Comparison of ENCODE assay signal across 1 cellular context in the genomic region with DNA sequence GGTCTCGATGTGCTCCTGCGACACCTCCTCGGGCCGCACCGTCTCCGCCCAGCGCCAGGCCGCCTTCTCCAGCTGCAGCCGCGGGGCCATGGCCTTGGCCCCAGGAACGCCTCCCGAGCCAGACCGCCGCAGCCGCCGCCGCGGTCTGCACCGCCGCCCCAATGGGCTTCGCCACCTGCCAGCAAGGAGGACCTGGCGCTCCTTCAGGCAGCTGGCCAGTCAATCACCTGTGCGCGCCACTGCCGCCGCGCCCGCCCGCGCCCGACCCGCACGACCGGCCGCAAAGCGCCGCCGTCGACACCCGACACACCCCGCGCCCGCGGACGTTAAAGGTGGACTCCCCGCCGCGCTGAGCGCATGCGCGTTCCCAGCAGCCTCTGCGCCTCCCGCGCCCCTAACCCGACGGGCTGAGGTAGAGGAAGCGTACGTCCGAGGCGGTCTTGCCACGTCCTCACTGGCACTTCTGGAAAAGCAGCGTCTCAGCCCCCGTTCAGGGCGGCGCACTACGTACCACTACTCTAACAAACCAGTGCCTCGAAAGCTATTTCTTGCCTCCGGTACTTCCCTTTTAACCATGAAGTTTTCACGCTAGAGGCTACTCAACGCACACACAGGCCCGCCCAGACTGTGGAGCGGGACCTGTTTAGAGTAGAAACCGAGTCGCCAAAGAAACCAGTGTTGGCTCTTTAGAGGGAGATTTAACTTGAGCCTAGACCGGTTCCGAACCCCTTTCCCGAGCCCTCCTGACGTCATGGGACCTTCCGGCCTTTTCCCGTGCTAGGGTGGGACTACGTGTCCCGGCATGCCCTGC.
A peak's percentile ranks its signal among the peaks of the same experiment; 100 is the strongest.
TF ChIP-seq lines count a peak whose summit lies in the region.

A gene with protein sequence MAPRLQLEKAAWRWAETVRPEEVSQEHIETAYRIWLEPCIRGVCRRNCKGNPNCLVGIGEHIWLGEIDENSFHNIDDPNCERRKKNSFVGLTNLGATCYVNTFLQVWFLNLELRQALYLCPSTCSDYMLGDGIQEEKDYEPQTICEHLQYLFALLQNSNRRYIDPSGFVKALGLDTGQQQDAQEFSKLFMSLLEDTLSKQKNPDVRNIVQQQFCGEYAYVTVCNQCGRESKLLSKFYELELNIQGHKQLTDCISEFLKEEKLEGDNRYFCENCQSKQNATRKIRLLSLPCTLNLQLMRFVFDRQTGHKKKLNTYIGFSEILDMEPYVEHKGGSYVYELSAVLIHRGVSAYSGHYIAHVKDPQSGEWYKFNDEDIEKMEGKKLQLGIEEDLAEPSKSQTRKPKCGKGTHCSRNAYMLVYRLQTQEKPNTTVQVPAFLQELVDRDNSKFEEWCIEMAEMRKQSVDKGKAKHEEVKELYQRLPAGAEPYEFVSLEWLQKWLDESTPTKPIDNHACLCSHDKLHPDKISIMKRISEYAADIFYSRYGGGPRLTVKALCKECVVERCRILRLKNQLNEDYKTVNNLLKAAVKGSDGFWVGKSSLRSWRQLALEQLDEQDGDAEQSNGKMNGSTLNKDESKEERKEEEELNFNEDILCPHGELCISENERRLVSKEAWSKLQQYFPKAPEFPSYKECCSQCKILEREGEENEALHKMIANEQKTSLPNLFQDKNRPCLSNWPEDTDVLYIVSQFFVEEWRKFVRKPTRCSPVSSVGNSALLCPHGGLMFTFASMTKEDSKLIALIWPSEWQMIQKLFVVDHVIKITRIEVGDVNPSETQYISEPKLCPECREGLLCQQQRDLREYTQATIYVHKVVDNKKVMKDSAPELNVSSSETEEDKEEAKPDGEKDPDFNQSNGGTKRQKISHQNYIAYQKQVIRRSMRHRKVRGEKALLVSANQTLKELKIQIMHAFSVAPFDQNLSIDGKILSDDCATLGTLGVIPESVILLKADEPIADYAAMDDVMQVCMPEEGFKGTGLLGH (minus strand): TSS at position 282 of the 811 bp plus-strand sequence. CDS start 192 bp downstream, at position 90.

TF ChIP-seq in H1, 55 proteins besides CTCF, POLR2A, EP300 and RAD21 (continued from another document):
- peak; percentile 83 for TF ChIP-seq KDM4A (IDR thresholded peaks at IDR 0.05; ENCODE audit: low read depth, low read length, severe bottlenecking)
TF ChIP-seq in H1: peak in this region for 20.
